ENCODE assay signal across 8 cellular contexts in the genomic region with DNA sequence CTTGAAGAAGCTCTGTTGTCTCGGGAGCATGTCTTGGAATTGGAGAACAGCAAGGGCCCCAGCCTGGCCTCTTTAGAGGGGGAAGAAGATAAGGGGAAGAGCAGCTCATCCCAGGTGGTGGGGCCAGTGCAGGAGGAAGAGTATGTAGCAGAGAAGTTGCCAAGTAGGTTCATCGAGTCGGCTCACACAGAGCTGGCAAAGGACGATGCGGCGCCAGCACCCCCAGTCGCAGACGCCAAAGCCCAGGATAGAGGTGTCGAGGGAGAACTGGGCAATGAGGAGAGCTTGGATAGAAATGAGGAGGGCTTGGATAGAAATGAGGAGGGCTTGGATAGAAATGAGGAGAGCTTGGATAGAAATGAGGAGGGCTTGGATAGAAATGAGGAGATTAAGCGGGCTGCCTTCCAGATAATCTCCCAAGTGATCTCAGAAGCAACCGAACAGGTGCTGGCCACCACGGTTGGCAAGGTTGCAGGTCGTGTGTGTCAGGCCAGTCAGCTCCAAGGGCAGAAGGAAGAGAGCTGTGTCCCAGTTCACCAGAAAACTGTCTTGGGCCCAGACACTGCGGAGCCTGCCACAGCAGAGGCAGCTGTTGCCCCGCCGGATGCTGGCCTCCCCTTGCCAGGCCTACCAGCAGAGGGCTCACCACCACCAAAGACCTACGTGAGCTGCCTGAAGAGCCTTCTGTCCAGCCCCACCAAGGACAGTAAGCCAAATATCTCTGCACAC. TPM values are rescaled to one million over a fixed set of nuclear protein-coding genes. Genes with fewer than 3 reads are reported as not detected.
DNase-seq lines count a peak whose midpoint lies in the region; ATAC-seq and TF ChIP-seq lines count a peak whose summit lies in the region.

No MANE protein-coding gene starts in this region.

- H3K9ac ChIP-seq in duodenal mucosa (ENCODE audit: low read depth in 1 of 2, low read length in 2 of 2) (no peak overlapping the region), neuronal stem cell (ENCODE audit: low read depth, low read length, poor library complexity) (no peak overlapping the region)

- H3K4me3 ChIP-seq in duodenal mucosa (ENCODE audit: low read depth in 1 of 2, low read length in 2 of 2) (no peak overlapping the region), neuronal stem cell (ENCODE audit: low read length in 2 of 2) (no peak overlapping the region)

- H2BK5ac ChIP-seq in neuronal stem cell (ENCODE audit: low read length): no peak overlapping the region

- H3K4ac ChIP-seq in neuronal stem cell (ENCODE audit: low read length): no peak overlapping the region

- H3K9me3 ChIP-seq in duodenal mucosa (ENCODE audit: control insufficient read depth in 1 of 2, low read length in 2 of 2): no peaks in the 10 kb centered on the region
- no peaks in the 10 kb centered on the region for H3K9me3 ChIP-seq in neuronal stem cell (replicated peaks in 1 of 2; ENCODE audit: control insufficient read depth in 2 of 2, insufficient read depth in 1 of 2, low read depth in 1 of 2, low read length in 2 of 2)

- peak overlapping the region; percentile 55 for H3K18ac ChIP-seq in neuronal stem cell (ENCODE audit: low read length)

- no peak overlapping the region for H4K91ac ChIP-seq in neuronal stem cell (ENCODE audit: low read depth, low read length, poor library complexity)

- ATAC-seq in GM21529 (IDR thresholded peaks at IDR 0.05; ENCODE audit: unreplicated experiment): no peak

- H2BK15ac ChIP-seq in neuronal stem cell (ENCODE audit: low read length): no peak overlapping the region

- H2BK12ac ChIP-seq in neuronal stem cell (ENCODE audit: low read length): no peak overlapping the region

- H3K23ac ChIP-seq in neuronal stem cell (ENCODE audit: low read depth, low read length, poor library complexity): peak overlapping the region; percentile 13

- WGBS in neuronal stem cell (ENCODE audit: extremely low coverage in 2 of 2, insufficient read length in 2 of 2, insufficient replicate concordance in 1 of 2), 2 donors: no CpG with 5 or more reads among the region's 17 CpGs

- no peaks in the 10 kb centered on the region for H3K27me3 ChIP-seq in duodenal mucosa (ENCODE audit: control insufficient read depth in 1 of 2, insufficient read depth in 2 of 2, low read length in 2 of 2)
- H3K27me3 ChIP-seq in neuronal stem cell (ENCODE audit: control insufficient read depth in 3 of 3, insufficient read depth in 3 of 3, low read depth in 1 of 3, low read length in 3 of 3): no peaks in the 10 kb centered on the region

- no peak overlapping the region for H3K14ac ChIP-seq in neuronal stem cell (ENCODE audit: low read length)

- H3K27ac ChIP-seq in duodenal mucosa (ENCODE audit: low read depth, low read length): peak overlapping the region; percentile 60
- H3K27ac ChIP-seq in neuronal stem cell (replicated peaks; ENCODE audit: low read length): no peak overlapping the region

- no peak overlapping the region for H2BK120ac ChIP-seq in neuronal stem cell (ENCODE audit: low read depth, low read length)

- DNase-seq in NCI-H2196 (lab: John Stamatoyannopoulos, UW; ENCODE audit: unreplicated experiment): peak; percentile 70
- no peak for DNase-seq in neuronal stem cell (ENCODE audit: low spot score)
- no peak for DNase-seq in NCI-H345 treated with DMSO at 0.1 percent for 48 hours (lab: John Stamatoyannopoulos, UW; ENCODE audit: unreplicated experiment)
- no peak for DNase-seq in DMS79 treated with DMSO at 0.1 percent for 48 hours (lab: John Stamatoyannopoulos, UW)
- no peak for DNase-seq in AML-193 (lab: John Stamatoyannopoulos, UW)

- H3K79me1 ChIP-seq in neuronal stem cell (ENCODE audit: low read depth, low read length): peaks cover 2% of the 10 kb centered on the region

- H2AFZ ChIP-seq in neuronal stem cell (ENCODE audit: low read length): no peak overlapping the region

- no peak overlapping the region for H3K4me2 ChIP-seq in neuronal stem cell (ENCODE audit: insufficient read depth, low read length, poor library complexity, severe bottlenecking)

- TF ChIP-seq CTCF in GM12874 (IDR thresholded peaks at IDR 0.05; ENCODE audit: insufficient read depth, low read depth, low read length): peak; percentile 39; the same call in 1 of the 2 replicates

- H3K4me1 ChIP-seq in duodenal mucosa (ENCODE audit: control insufficient read depth in 1 of 2, insufficient read depth in 2 of 2, low read length in 2 of 2) (peaks cover 63 to 65% of the 10 kb centered on the region in 2 donors), neuronal stem cell (ENCODE audit: control insufficient read depth in 2 of 2, insufficient read depth in 1 of 2, low read depth in 1 of 2, low read length in 2 of 2) (peaks cover 14 to 19% of the 10 kb centered on the region in 2 donors)

- H2AK5ac ChIP-seq in neuronal stem cell (ENCODE audit: low read depth, low read length): peak overlapping the region; percentile 62

- H3K36me3 ChIP-seq in duodenal mucosa (ENCODE audit: control insufficient read depth in 1 of 2, insufficient read depth in 2 of 2, low read length in 2 of 2) (peaks cover 4 to 26% of the 10 kb centered on the region in 2 donors), neuronal stem cell (replicated peaks in 1 of 2; ENCODE audit: control insufficient read depth in 2 of 2, insufficient read depth in 2 of 2, low read length in 2 of 2) (peaks cover 2 to 58% of the 10 kb centered on the region in 2 donors)

- no peak overlapping the region for H4K8ac ChIP-seq in neuronal stem cell (ENCODE audit: low read depth, low read length)

RNA-seq across cellular contexts. Expression of gene AKAP1, which starts 21.2 kb away (rescaled TPM):
- polyA plus RNA-seq in neuronal stem cell (2013, experiment 1 of 2): 12.3 TPM
- polyA plus RNA-seq in neuronal stem cell (2013, experiment 2 of 2): 13.3 TPM
